Comparison of ENCODE assay signal across 9 cellular contexts in the genomic region with DNA sequence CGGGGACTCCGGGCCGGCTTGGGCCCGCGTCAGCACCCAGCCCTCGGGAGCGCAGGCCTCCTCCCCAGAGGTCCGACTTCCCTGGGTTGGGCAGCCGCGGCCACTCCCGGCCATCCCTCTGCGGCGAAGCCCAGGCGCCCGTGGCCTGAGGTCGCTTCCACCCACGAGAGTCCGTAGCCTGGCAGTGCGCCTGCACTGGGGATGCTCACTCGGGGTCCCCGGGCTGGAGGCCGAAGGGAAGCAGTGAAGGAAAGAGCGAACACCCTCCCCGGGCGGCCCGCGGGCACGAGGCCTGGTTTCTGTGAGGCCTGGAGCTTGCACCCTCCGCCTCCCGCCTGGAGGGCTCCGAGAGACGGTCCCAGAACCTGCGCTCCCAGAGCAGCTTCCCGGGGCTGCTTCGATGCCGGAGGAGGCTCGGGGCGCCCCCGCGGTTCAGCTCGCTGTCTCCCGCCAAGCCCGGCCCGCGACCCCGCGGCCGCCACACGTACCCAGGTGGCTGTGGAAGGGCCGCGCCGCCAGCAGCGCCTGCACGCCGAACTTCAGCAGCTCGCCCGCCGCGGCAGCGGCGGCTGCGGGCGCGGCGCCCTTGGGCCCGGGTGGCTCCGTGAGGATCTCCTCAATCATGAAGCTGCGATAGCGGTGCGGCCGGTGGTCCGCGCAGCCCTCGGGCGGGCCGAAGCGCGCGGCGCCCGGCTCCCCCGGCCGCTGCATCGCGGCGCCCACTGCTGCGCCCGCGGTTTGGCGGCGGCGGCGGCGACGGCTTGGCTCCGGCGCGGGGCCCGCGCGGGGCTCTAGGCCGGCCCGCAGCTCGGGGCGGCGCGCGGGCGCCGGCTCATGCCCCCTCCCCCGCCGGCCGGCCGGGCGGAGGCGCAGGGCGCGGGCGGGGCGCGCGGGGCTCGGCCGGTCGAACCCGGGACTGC. TPM values are rescaled to one million over a fixed set of nuclear protein-coding genes. Genes with fewer than 3 reads are reported as not detected.
DNase-seq lines count a peak whose midpoint lies in the region; ATAC-seq, FAIRE-seq and TF ChIP-seq lines count a peak whose summit lies in the region.
"Had no signal": no experiment of that assay in that cellular context is flagged by ENCODE, and none has a peak within 500 bp of the region (broad histone marks: within the 10 kb centered on the region; RNA-seq: fewer than 3 reads in every experiment).

A gene with protein sequence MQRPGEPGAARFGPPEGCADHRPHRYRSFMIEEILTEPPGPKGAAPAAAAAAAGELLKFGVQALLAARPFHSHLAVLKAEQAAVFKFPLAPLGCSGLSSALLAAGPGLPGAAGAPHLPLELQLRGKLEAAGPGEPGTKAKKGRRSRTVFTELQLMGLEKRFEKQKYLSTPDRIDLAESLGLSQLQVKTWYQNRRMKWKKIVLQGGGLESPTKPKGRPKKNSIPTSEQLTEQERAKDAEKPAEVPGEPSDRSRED (minus strand): TSS at position 920 of the 920 bp plus-strand sequence. CDS start 209 bp downstream, at position 711.

- H3K27ac Mint-ChIP-seq in CD8-positive, alpha-beta memory T cell: peak within 1 kb of the TSS in 2 of 8 donors; percentile 36 to 49
- H3K27ac Mint-ChIP-seq in IgD-negative memory B cell: peak within 1 kb of the TSS; percentile 31 to 87 (median 84)

- H3K18ac ChIP-seq in H1 (ENCODE audit: extremely low read depth, low read length): peak within 1 kb of the TSS; percentile 71

- peak within 1 kb of the TSS; percentile 80; the same call in 1 of the 2 replicates for H2BK20ac ChIP-seq in H1 (ENCODE audit: low read length)

- peak within 1 kb of the TSS; percentile 77; the same call in 1 of the 2 replicates for H2AFZ ChIP-seq in H1 (ENCODE audit: low read length)
- peak within 1 kb of the TSS; percentile 53 for H2AFZ ChIP-seq in parathyroid adenoma

- no peaks in the 10 kb centered on the region for H3K79me1 ChIP-seq in H1 (ENCODE audit: low read depth, low read length)

- no peaks in the 10 kb centered on the region for H3K9me3 ChIP-seq in CD8-positive, alpha-beta memory T cell (ENCODE audit: low read length)
- H3K9me3 ChIP-seq in H1 (ENCODE audit: insufficient read depth in 2 of 2, low read depth in 1 of 2, low read length in 1 of 2) (no peaks in the 10 kb centered on the region), parathyroid adenoma (ENCODE audit: control insufficient read depth, low read length) (no peaks in the 10 kb centered on the region)

- no peak within 1 kb of the TSS for H4K5ac ChIP-seq in H1 (ENCODE audit: insufficient read length, low read depth, low read length)

- CTCF ChIA-PET in CD8-positive, alpha-beta memory T cell (lab: Charles Lee): no interaction called here
- CTCF ChIA-PET in H1 (lab: Charles Lee; ENCODE audit: partially characterized antibody): interaction anchor here (0.8 to 3.5 kb wide), 6 partner anchors 10 to 273 kb away, joined by 3 to 17 read pairs (median 4); no protein-coding TSS in a partner anchor

- no peak within 1 kb of the TSS for H3K27ac ChIP-seq in CD8-positive, alpha-beta memory T cell (ENCODE audit: low read depth, low read length)
- H3K27ac ChIP-seq in H1 (ENCODE audit: low read depth, low read length) (no peak within 1 kb of the TSS), parathyroid adenoma (no peak within 1 kb of the TSS), caudate nucleus (ENCODE audit: low read depth, low read length) (no peak within 1 kb of the TSS)

- peaks cover 42 to 68% (median 46%) of the 10 kb centered on the region in 3 donors for H3K4me1 Mint-ChIP-seq in CD8-positive, alpha-beta memory T cell
- H3K4me1 Mint-ChIP-seq in IgD-negative memory B cell: peaks cover 23 to 40% (median 37%) of the 10 kb centered on the region in 3 donors

- no peak within 1 kb of the TSS for H4K91ac ChIP-seq in H1 (replicated peaks; ENCODE audit: insufficient read length, low read length)

- peak within 1 kb of the TSS; percentile 52; the same call in 1 of the 2 replicates for H2BK5ac ChIP-seq in H1 (ENCODE audit: low read depth, low read length)

- H4K8ac ChIP-seq in H1 (ENCODE audit: extremely low read depth, insufficient read depth, low read length): peak within 1 kb of the TSS; percentile 51; the same call in 1 of the 2 replicates

- H2BK15ac ChIP-seq in H1 (ENCODE audit: low read length): 0 out of 2 replicates have a peak within 1 kb of the TSS, but pooled peaks have one; percentile 81

- H3K27me3 ChIP-seq in CD8-positive, alpha-beta memory T cell (ENCODE audit: insufficient read depth, low read length, poor library complexity, severe bottlenecking): peaks cover 70% of the 10 kb centered on the region
- H3K27me3 ChIP-seq in H1 (replicated peaks in 1 of 4; ENCODE audit: control insufficient read depth in 3 of 4, extremely low read depth in 1 of 4, insufficient read depth in 3 of 4, low read length in 3 of 4): peaks cover 96 to 99% (median 96%) of the 10 kb centered on the region in 4 experiments
- H3K27me3 ChIP-seq in parathyroid adenoma (ENCODE audit: control insufficient read depth, insufficient read depth, low read length): peaks cover 22% of the 10 kb centered on the region

- no peak for TF ChIP-seq EP300 in H1 (IDR thresholded peaks at IDR 0.05; ENCODE audit: borderline replicate concordance in 1 of 2, low read depth in 2 of 2, low read length in 2 of 2)

- H3K4me3 ChIP-seq in CD8-positive, alpha-beta memory T cell (ENCODE audit: low read length): no peak within 1 kb of the TSS
- H3K4me3 ChIP-seq in H1 (ENCODE audit: extremely low read depth in 1 of 4, insufficient read depth in 2 of 4, low read depth in 3 of 4, low read length in 4 of 4): peak within 1 kb of the TSS; percentile 37 to 57 (median 46)
- no peak within 1 kb of the TSS for H3K4me3 ChIP-seq in parathyroid adenoma (ENCODE audit: low read depth, low read length)

- H3K14ac ChIP-seq in H1 (ENCODE audit: insufficient read length): no peak within 1 kb of the TSS

- no peaks in the 10 kb centered on the region for H3K9me3 Mint-ChIP-seq in CD8-positive, alpha-beta memory T cell
- peaks cover 0 to 2% (median 0%) of the 10 kb centered on the region in 3 donors for H3K9me3 Mint-ChIP-seq in IgD-negative memory B cell

- peaks cover 40% of the 10 kb centered on the region for H3K4me1 ChIP-seq in CD8-positive, alpha-beta memory T cell (ENCODE audit: insufficient read depth, low read length)
- H3K4me1 ChIP-seq in H1 (replicated peaks in 1 of 4; ENCODE audit: control insufficient read depth in 3 of 4, insufficient read depth in 4 of 4, low read length in 3 of 4) (peaks cover 0 to 59% (median 36%) of the 10 kb centered on the region in 4 experiments; a peak in 6 of 7 replicates), parathyroid adenoma (no peaks in the 10 kb centered on the region)

- H3K23me2 ChIP-seq in H1 (ENCODE audit: low read depth, low read length): peaks cover 18% of the 10 kb centered on the region

- no peak for TF ChIP-seq POLR2A in H1 (IDR thresholded peaks at IDR 0.05; ENCODE audit: control extremely low read depth in 1 of 2, low read depth in 2 of 2, low read length in 2 of 2)

- H3K23ac ChIP-seq in H1 (ENCODE audit: insufficient read length): no peak within 1 kb of the TSS

- no peaks in the 10 kb centered on the region for H3K36me3 Mint-ChIP-seq in CD8-positive, alpha-beta memory T cell
- peaks cover 1% of the 10 kb centered on the region for H3K36me3 Mint-ChIP-seq in IgD-negative memory B cell

- peak within 1 kb of the TSS; percentile 95 for H2BK12ac ChIP-seq in H1 (ENCODE audit: low read depth, low read length)

- H3K4me2 ChIP-seq in H1 (ENCODE audit: insufficient read depth in 1 of 2, low read depth in 2 of 2, low read length in 2 of 2) (peak within 1 kb of the TSS; percentile 92 to 94), parathyroid adenoma (ENCODE audit: low read length) (peak within 1 kb of the TSS; percentile 67)

- DNase-seq in CD8-positive, alpha-beta memory T cell: no peak
- DNase-seq in H1 (ENCODE audit: low read depth in 1 of 2, low spot score in 2 of 2) (peak in 1 of 2 experiments; percentile 79), caudate nucleus (lab: John Stamatoyannopoulos, UW) (no peak), urothelium cell line (ENCODE audit: low spot score) (no peak)

- H3K9ac ChIP-seq in H1 (replicated peaks in 1 of 4; ENCODE audit: extremely low read depth in 1 of 4, low read depth in 3 of 4, low read length in 3 of 4) (no peak within 1 kb of the TSS; a peak in 1 of 7 replicates), parathyroid adenoma (no peak within 1 kb of the TSS)

- H3K27me3 Mint-ChIP-seq in CD8-positive, alpha-beta memory T cell: peaks cover 55 to 70% of the 10 kb centered on the region in 2 donors
- peaks cover 62% of the 10 kb centered on the region for H3K27me3 Mint-ChIP-seq in IgD-negative memory B cell

- H4K20me1 ChIP-seq in H1 (replicated peaks in 1 of 2; ENCODE audit: control insufficient read depth in 1 of 2, insufficient read depth in 2 of 2, low read length in 2 of 2): peaks cover 9 to 36% of the 10 kb centered on the region in 2 experiments

- TF ChIP-seq CTCF in H1 (IDR thresholded peaks at IDR 0.05; ENCODE audit: control extremely low read depth in 1 of 3, insufficient read depth in 1 of 3, low read depth in 1 of 3, low read length in 3 of 3) (no peak), parathyroid adenoma (IDR thresholded peaks at IDR 0.05) (no peak)

- no peak for TF ChIP-seq RAD21 in H1 (IDR thresholded peaks at IDR 0.05 in 1 of 2, conservative IDR thresholded peaks at IDR 0.05 in 1 of 2; ENCODE audit: low read depth in 2 of 2, low read length in 2 of 2)

- H3K79me2 ChIP-seq in H1 (ENCODE audit: control insufficient read depth in 1 of 2, insufficient read depth in 2 of 2, low read length in 2 of 2) (no peaks in the 10 kb centered on the region), parathyroid adenoma (no peaks in the 10 kb centered on the region)

- POLR2A ChIA-PET in CD8-positive, alpha-beta memory T cell (lab: Charles Lee): no interaction called here
- POLR2A ChIA-PET in H1 (lab: Charles Lee; ENCODE audit: partially characterized antibody): interaction anchor here (1.0 to 1.5 kb wide), 2 partner anchors 14 to 379 kb away, joined by 3 to 4 read pairs; no protein-coding TSS in a partner anchor

- H3K4ac ChIP-seq in H1 (replicated peaks; ENCODE audit: insufficient read length, low read depth, low read length): no peak within 1 kb of the TSS

- H2BK120ac ChIP-seq in H1 (replicated peaks; ENCODE audit: low read depth, low read length): no peak within 1 kb of the TSS

- H3K56ac ChIP-seq in H1 (replicated peaks; ENCODE audit: insufficient read length, low read depth, low read length): no peak within 1 kb of the TSS

- FAIRE-seq in H1 (lab: Jason Lieb, UNC): no peak
- no peak for FAIRE-seq in urothelium cell line (lab: Jason Lieb, UNC)

- 3% methylated on average over 61 of the region's 126 CpGs; no CpG with 5 or more reads in 1 of the 2 experiments for WGBS in H1 (ENCODE audit: extremely low coverage in 1 of 2, insufficient coverage in 1 of 2, insufficient read length in 1 of 2, insufficient replicate concordance in 2 of 2, low coverage in 1 of 2, low lambda C conversion rate in 2 of 2, missing lambda C conversion rate in 1 of 2), 2 experiments

- H3K36me3 ChIP-seq in CD8-positive, alpha-beta memory T cell (ENCODE audit: insufficient read depth, low read length): no peaks in the 10 kb centered on the region
- peaks cover 0 to 13% (median 0%) of the 10 kb centered on the region in 4 experiments; a peak in 1 of 8 replicates for H3K36me3 ChIP-seq in H1 (ENCODE audit: control insufficient read depth in 2 of 4, insufficient read depth in 4 of 4, low read length in 3 of 4)
- no peaks in the 10 kb centered on the region for H3K36me3 ChIP-seq in parathyroid adenoma (ENCODE audit: control insufficient read depth, insufficient read depth, low read length)

- H2AK5ac ChIP-seq in H1 (ENCODE audit: low read depth, low read length): peak within 1 kb of the TSS; percentile 95; the same call in 1 of the 2 replicates

- no peak for ATAC-seq in HG03342 (IDR thresholded peaks at IDR 0.05; ENCODE audit: unreplicated experiment)
- no peak for ATAC-seq in HG02642 (IDR thresholded peaks at IDR 0.05; ENCODE audit: poor library complexity, unreplicated experiment)
- ATAC-seq: sciatic nerve had no signal

- peak within 1 kb of the TSS; percentile 43 to 80 (median 74) for H3K4me3 Mint-ChIP-seq in CD8-positive, alpha-beta memory T cell
- H3K4me3 Mint-ChIP-seq in IgD-negative memory B cell: peak within 1 kb of the TSS; percentile 73 to 94 (median 76)

RNA-seq across cellular contexts. Expression of the gene that starts here (rescaled TPM):
- not detected for total RNA-seq in CD8-positive, alpha-beta memory T cell
- polyA plus RNA-seq in CD8-positive, alpha-beta memory T cell: not detected
- 0.33 TPM for polyA plus RNA-seq in IgD-negative memory B cell
- total RNA-seq in H1 (2021; fragmentation: NEBNext Ultra II Directional; extraction: Animal tissue kit (Norgen Biotek cat#: 25700)): 2.1 and 2.6 TPM in 2 replicates
- 0.79 and 1.3 TPM in 2 replicates for polyA plus RNA-seq in H1 (2011; rRNA removed)
- polyA plus RNA-seq in H1 (2011; cell fraction: cytosol; rRNA removed): 1.00 TPM
- 1.4 TPM for polyA plus RNA-seq in H1 (2011; cell fraction: nucleus; rRNA removed)
- polyA plus RNA-seq in H1 (2012, experiment 1 of 2): 0.68 to 0.87 TPM (median 0.76 TPM) in 4 replicates
- 0.92 TPM for polyA plus RNA-seq in H1 (2012, experiment 2 of 2)
- 2.3 TPM for polyA plus RNA-seq in H1 (2013, experiment 1 of 2)
- 2.3 TPM for polyA plus RNA-seq in H1 (2013, experiment 2 of 2)
- polyA minus RNA-seq in H1 (2011; rRNA and poly(A)+ RNA removed): 0.22 TPM in 1 of 2 replicates, not detected in the other
- polyA minus RNA-seq in H1 (2011; cell fraction: cytosol; rRNA and poly(A)+ RNA removed): not detected
- polyA minus RNA-seq in H1 (2011; cell fraction: nucleus; rRNA and poly(A)+ RNA removed): not detected
- total RNA-seq: sciatic nerve had no signal

Comparison
In these comparisons a context has a peak if more than half of its experiments do, and no peak if none do; other contexts are left out.
1. H3K4me3 ChIP-seq: peak in H1 (4 of 4); none in CD8-positive, alpha-beta memory T cell (single experiment) and parathyroid adenoma (single experiment).